8 cellular contexts compared by ENCODE assay signal in the genomic region with DNA sequence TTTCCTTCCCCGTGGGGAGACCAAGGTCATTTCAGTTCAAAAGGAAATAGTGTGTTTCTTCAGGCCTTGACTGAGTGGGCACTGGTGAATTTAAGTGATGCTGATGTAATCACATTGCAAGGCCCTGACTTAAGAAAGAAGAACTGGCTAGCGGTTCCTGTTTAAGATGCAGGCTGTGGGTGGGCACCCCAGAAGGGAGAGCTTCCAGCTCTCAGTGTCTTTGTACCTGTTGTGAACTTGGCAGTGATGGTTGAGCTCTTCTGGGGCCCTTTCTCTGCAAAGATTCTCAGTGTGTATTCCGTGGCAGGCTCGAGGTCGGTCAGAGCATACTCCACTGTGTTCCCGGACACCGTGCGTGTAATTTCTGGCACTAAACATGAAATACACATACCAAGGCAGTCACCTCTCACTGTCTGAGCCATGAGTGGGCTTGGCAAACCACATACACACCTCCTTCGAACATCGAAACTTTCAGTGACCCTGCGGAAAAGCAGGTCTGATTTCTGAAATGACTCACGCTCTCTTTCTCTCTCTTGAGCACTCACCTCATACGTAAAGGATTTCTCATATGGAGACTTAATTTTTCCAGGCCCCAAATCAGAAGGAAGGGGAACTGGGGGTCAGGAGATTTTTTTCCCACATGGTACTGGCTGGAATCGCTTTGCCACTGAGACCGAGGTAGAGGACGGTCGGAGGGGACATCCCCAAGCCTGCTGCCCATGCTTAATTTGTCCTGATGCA.
DNase-seq lines count a peak whose midpoint lies in the region; ATAC-seq lines count a peak whose summit lies in the region.

No MANE protein-coding gene starts in this region.

- ATAC-seq in HG02870 (IDR thresholded peaks at IDR 0.05; ENCODE audit: unreplicated experiment), result peak; percentile 81
- peak; percentile 64 for ATAC-seq in esophagus mucosa

- peaks cover 19% of the 10 kb centered on the region for H3K4me1 ChIP-seq in SJSA1 (replicated peaks)

- H3K27ac Mint-ChIP-seq in activated naive CD4-positive, alpha-beta T cell treated with anti-CD3 and anti-CD28 coated beads for 36 hours, result peak overlapping the region; percentile 70

- H3K4me3 Mint-ChIP-seq in activated naive CD4-positive, alpha-beta T cell treated with anti-CD3 and anti-CD28 coated beads for 36 hours, result no peak overlapping the region

- no peaks in the 10 kb centered on the region for H3K9me3 ChIP-seq in SJSA1 (replicated peaks)

- H3K4me1 Mint-ChIP-seq in activated naive CD4-positive, alpha-beta T cell treated with anti-CD3 and anti-CD28 coated beads for 36 hours (ENCODE audit: low read depth), result peaks cover 19% of the 10 kb centered on the region

- peak; percentile 40 for DNase-seq in activated naive CD4-positive, alpha-beta T cell treated with anti-CD3 and anti-CD28 coated beads for 36 hours
- DNase-seq in activated naive CD4-positive, alpha-beta T cell (lab: John Stamatoyannopoulos, UW), result no peak
- peak in 1 of 2 experiments; percentile 37 for DNase-seq in SJSA1 (ENCODE audit: low read depth in 1 of 2, low spot score in 2 of 2)
- DNase-seq in stimulated activated CD4-positive, alpha-beta T cell treated with anti-CD3 and anti-CD28 coated beads, Interleukin-2, amount 100 ng/mL, for 24 hours, result peak; percentile 49 to 55
- no peak for DNase-seq in central memory CD4-positive, alpha-beta T cell
- DNase-seq in H7, result no peak

- peaks cover 3% of the 10 kb centered on the region for H3K27me3 Mint-ChIP-seq in activated naive CD4-positive, alpha-beta T cell treated with anti-CD3 and anti-CD28 coated beads for 36 hours (ENCODE audit: low read depth)

- no peaks in the 10 kb centered on the region for H3K27me3 ChIP-seq in SJSA1 (replicated peaks)
- no peaks in the 10 kb centered on the region for H3K27me3 ChIP-seq in H7 (ENCODE audit: control insufficient read depth, insufficient read depth, low read length)

- H3K4me3 ChIP-seq in SJSA1, result no peak overlapping the region
- H3K4me3 ChIP-seq in H7 (ENCODE audit: insufficient read depth, low read depth, low read length), result no peak overlapping the region

- CTCF ChIA-PET in activated naive CD4-positive, alpha-beta T cell treated with anti-CD3 and anti-CD28 coated beads for 36 hours (lab: Charles Lee), result interaction anchor here (0.5 to 1.4 kb wide), 3 partner anchors 22 to 357 kb away, joined by 3 to 7 read pairs (median 3); no protein-coding TSS in a partner anchor

- no peaks in the 10 kb centered on the region for H3K9me3 Mint-ChIP-seq in activated naive CD4-positive, alpha-beta T cell treated with anti-CD3 and anti-CD28 coated beads for 36 hours

- peaks cover 8% of the 10 kb centered on the region for H3K36me3 ChIP-seq in SJSA1
- no peaks in the 10 kb centered on the region for H3K36me3 ChIP-seq in H7 (replicated peaks; ENCODE audit: control insufficient read depth, insufficient read depth, low read length)

- no peaks in the 10 kb centered on the region for H3K36me3 Mint-ChIP-seq in activated naive CD4-positive, alpha-beta T cell treated with anti-CD3 and anti-CD28 coated beads for 36 hours (ENCODE audit: low read depth)

- intact Hi-C loops in activated naive CD4-positive, alpha-beta T cell treated with anti-CD3 and anti-CD28 coated beads for 36 hours (cut with micrococcal nuclease), result loop anchor here (5.0 kb wide), 1 partner anchor 171 kb away; no protein-coding TSS in a partner anchor

- peak overlapping the region; percentile 82 for H3K27ac ChIP-seq in SJSA1

Comparison
In these comparisons a context has a peak if more than half of its experiments do, and no peak if none do; other contexts are left out.
1. DNase-seq: peak in activated naive CD4-positive, alpha-beta T cell treated with anti-CD3 and anti-CD28 coated beads for 36 hours (single experiment) and stimulated activated CD4-positive, alpha-beta T cell treated with anti-CD3 and anti-CD28 coated beads, Interleukin-2, amount 100 ng/mL, for 24 hours (2 of 2); none in activated naive CD4-positive, alpha-beta T cell (0 of 4), central memory CD4-positive, alpha-beta T cell (single experiment) and H7 (single experiment).